Comparison of ENCODE assay signal across 1 cellular context in the genomic region with DNA sequence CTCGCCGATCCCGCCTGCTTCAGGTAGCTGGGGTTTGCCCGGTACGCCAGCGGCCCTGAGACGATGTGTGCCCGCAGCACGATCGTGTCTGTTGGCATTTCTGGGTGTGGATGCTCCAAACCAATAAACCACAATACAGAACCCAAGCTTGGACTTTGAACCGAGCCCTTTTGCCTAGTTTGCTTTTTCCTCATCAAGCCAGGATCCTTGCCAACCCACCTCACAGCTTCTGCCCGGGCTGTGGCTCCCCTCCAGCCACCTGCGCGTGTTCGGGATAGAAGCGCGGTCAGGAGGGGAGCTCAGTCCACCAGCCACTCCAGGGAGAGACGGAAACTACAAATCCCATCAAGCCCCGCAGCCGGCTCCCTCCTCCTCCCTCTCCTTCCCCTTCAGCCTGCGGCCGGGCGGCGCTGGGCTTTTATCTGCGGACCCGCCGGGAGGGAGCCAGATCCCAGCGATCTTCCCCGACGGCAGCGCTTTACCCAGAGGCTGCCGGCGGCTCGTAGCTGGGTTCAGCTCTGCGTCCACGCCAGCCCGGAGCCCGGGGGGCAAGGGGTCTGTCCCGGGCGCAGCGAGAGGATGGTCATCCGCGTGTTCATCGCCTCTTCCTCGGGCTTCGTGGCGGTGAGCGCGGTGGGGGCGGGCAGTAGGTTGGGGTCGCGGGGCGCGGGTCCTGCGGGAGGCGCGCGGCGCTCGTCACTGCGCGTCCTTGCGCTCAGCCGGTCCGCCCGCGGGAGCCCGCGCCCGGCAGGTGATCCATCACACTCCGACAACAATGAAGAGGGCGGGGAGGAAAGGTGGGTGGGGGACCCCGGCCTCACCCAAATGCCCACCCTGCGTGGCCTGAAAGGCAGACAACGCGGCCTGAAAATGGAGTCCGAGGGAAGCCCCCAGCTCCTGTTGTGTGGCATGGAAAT.
TF ChIP-seq lines count a peak whose summit lies in the region.

Gene SH3BGRL2 (plus strand): TSS at position 447 of the 917 bp plus-strand sequence. CDS start 133 bp downstream, at position 580.

TF ChIP-seq in K562, 482 proteins besides CTCF, POLR2A, EP300 and RAD21 (continued from another document and continues in another):
- TF ChIP-seq, protein P1, sequence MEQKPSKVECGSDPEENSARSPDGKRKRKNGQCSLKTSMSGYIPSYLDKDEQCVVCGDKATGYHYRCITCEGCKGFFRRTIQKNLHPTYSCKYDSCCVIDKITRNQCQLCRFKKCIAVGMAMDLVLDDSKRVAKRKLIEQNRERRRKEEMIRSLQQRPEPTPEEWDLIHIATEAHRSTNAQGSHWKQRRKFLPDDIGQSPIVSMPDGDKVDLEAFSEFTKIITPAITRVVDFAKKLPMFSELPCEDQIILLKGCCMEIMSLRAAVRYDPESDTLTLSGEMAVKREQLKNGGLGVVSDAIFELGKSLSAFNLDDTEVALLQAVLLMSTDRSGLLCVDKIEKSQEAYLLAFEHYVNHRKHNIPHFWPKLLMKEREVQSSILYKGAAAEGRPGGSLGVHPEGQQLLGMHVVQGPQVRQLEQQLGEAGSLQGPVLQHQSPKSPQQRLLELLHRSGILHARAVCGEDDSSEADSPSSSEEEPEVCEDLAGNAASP (IDR thresholded peaks at IDR 0.05) = no peak
- TF ChIP-seq CBX3 (IDR thresholded peaks at IDR 0.05; ENCODE audit: borderline replicate concordance in 1 of 2, low read length in 2 of 2) (no peak), GATA2 (CRISPR knock-in tag; IDR thresholded peaks at IDR 0.05) (no peak; the same call in 1 of the 2 replicates), ARID3B (CRISPR knock-in tag; IDR thresholded peaks at IDR 0.05; ENCODE audit: borderline replicate concordance) (no peak), MGA (IDR thresholded peaks at IDR 0.05) (no peak; the same call in 1 of the 2 replicates), FOXO4 (CRISPR knock-in tag; IDR thresholded peaks at IDR 0.05) (no peak), ELF4 (CRISPR knock-in tag; IDR thresholded peaks at IDR 0.05) (no peak), REST (CRISPR knock-in tag; IDR thresholded peaks at IDR 0.05; ENCODE audit: low read depth) (no peak), ZNF121 (CRISPR knock-in tag; conservative IDR thresholded peaks at IDR 0.05) (no peak), GTF2A2 (tag; IDR thresholded peaks at IDR 0.05) (no peak), MCM7 (IDR thresholded peaks at IDR 0.05) (no peak), POLR2AphosphoS5 (IDR thresholded peaks at IDR 0.05; ENCODE audit: control insufficient read depth, insufficient read depth, low read depth, low read length) (peak; percentile 65; the same call in 1 of the 2 replicates), RBM17 (IDR thresholded peaks at IDR 0.05; ENCODE audit: borderline replicate concordance, low read depth, low read length) (no peak), RCOR1 (IDR thresholded peaks at IDR 0.05; ENCODE audit: borderline replicate concordance in 1 of 2, low read depth in 2 of 2, low read length in 2 of 2) (peak in 1 of 2 experiments; percentile 55; a peak in 1 of 4 replicates), SREBF2 (CRISPR knock-in tag; IDR thresholded peaks at IDR 0.05) (no peak), FOXA1 (IDR thresholded peaks at IDR 0.05; ENCODE audit: borderline replicate concordance) (no peak), ZNF217 (CRISPR knock-in tag; IDR thresholded peaks at IDR 0.05) (no peak), OTX1 (CRISPR knock-in tag; IDR thresholded peaks at IDR 0.05) (no peak)
- TF ChIP-seq, protein P2, sequence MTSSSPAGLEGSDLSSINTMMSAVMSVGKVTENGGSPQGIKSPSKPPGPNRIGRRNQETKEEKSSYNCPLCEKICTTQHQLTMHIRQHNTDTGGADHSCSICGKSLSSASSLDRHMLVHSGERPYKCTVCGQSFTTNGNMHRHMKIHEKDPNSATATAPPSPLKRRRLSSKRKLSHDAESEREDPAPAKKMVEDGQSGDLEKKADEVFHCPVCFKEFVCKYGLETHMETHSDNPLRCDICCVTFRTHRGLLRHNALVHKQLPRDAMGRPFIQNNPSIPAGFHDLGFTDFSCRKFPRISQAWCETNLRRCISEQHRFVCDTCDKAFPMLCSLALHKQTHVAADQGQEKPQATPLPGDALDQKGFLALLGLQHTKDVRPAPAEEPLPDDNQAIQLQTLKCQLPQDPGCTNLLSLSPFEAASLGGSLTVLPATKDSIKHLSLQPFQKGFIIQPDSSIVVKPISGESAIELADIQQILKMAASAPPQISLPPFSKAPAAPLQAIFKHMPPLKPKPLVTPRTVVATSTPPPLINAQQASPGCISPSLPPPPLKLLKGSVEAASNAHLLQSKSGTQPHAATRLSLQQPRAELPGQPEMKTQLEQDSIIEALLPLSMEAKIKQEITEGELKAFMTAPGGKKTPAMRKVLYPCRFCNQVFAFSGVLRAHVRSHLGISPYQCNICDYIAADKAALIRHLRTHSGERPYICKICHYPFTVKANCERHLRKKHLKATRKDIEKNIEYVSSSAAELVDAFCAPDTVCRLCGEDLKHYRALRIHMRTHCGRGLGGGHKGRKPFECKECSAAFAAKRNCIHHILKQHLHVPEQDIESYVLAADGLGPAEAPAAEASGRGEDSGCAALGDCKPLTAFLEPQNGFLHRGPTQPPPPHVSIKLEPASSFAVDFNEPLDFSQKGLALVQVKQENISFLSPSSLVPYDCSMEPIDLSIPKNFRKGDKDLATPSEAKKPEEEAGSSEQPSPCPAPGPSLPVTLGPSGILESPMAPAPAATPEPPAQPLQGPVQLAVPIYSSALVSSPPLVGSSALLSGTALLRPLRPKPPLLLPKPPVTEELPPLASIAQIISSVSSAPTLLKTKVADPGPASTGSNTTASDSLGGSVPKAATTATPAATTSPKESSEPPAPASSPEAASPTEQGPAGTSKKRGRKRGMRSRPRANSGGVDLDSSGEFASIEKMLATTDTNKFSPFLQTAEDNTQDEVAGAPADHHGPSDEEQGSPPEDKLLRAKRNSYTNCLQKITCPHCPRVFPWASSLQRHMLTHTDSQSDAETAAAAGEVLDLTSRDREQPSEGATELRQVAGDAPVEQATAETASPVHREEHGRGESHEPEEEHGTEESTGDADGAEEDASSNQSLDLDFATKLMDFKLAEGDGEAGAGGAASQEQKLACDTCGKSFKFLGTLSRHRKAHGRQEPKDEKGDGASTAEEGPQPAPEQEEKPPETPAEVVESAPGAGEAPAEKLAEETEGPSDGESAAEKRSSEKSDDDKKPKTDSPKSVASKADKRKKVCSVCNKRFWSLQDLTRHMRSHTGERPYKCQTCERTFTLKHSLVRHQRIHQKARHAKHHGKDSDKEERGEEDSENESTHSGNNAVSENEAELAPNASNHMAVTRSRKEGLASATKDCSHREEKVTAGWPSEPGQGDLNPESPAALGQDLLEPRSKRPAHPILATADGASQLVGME (CRISPR knock-in tag; IDR thresholded peaks at IDR 0.05) = no peak
